8 cellular contexts compared by ENCODE assay signal in the genomic region with DNA sequence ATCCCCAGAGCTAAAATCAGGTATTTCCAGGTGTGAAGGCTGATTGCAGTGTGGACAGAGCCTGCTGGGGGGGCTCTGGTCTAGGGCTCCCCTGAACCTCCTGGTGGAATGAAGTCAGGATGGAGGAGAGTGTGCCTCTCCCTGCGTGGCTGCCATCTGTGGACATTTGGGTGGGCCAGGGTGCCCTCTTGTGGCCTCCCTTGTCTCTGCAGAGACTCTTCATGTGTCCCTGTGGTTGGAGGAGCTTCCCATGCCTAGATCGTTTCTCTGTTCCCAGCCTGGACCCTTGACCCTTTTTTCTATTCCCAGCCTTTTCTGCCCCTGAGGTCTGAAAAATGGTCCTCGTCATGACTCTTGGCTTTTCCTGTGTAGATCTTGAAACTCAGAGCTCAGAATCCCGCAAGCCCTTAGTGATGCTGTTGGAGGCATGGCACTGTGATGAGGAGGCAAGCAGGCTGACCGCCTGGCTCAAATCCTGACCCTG. TPM values are rescaled to one million over a fixed set of nuclear protein-coding genes. Genes with fewer than 3 reads are reported as not detected.
DNase-seq lines count a peak whose midpoint lies in the region; ATAC-seq and TF ChIP-seq lines count a peak whose summit lies in the region.

No MANE protein-coding gene starts in this region.

- no peak for ATAC-seq in HG03095 (IDR thresholded peaks at IDR 0.05; ENCODE audit: unreplicated experiment)

- no peaks in the 10 kb centered on the region for H3K36me3 ChIP-seq in esophagus muscularis mucosa
- no peaks in the 10 kb centered on the region for H3K36me3 ChIP-seq in tibial nerve

- TF ChIP-seq POLR2A in esophagus muscularis mucosa (IDR thresholded peaks at IDR 0.05; ENCODE audit: low read depth), result no peak
- no peak for TF ChIP-seq POLR2A in tibial nerve (IDR thresholded peaks at IDR 0.05)

- H3K27me3 Mint-ChIP-seq in nephron progenitor cell (ENCODE audit: low read depth, poor library complexity), result peaks cover 14% of the 10 kb centered on the region

- H3K4me1 Mint-ChIP-seq in nephron progenitor cell, result peaks cover 7% of the 10 kb centered on the region

- peak; percentile 88 for TF ChIP-seq CTCF in AG09309 (IDR thresholded peaks at IDR 0.05; ENCODE audit: control insufficient read depth, insufficient read depth, low read depth, low read length, missing control alignments)
- peak; percentile 49 to 73 (median 60) for TF ChIP-seq CTCF in esophagus muscularis mucosa (IDR thresholded peaks at IDR 0.05)
- TF ChIP-seq CTCF in nephron progenitor cell (IDR thresholded peaks at IDR 0.05), result peak; percentile 82
- peak; percentile 53 to 66 (median 57) for TF ChIP-seq CTCF in tibial nerve (IDR thresholded peaks at IDR 0.05)

- no peak overlapping the region for H3K4me3 Mint-ChIP-seq in nephron progenitor cell

- H3K36me3 Mint-ChIP-seq in nephron progenitor cell (ENCODE audit: low read depth), result no peaks in the 10 kb centered on the region

- H3K27ac ChIP-seq in esophagus muscularis mucosa (replicated peaks in 1 of 4), result no peak overlapping the region
- H3K27ac ChIP-seq in tibial nerve, result no peak overlapping the region

- DNase-seq in AG09309 (ENCODE audit: low read depth) (no peak), GM19238 (ENCODE audit: insufficient read length, low spot score) (peak; percentile 35), NCI-H748 treated with DMSO at 0.1 percent for 48 hours (lab: John Stamatoyannopoulos, UW) (peak; percentile 22), activated T-cell treated with anti-CD3 and anti-CD28 coated beads for 1 hour (ENCODE audit: low read depth) (peak; percentile 45), esophagus muscularis mucosa (ENCODE audit: extremely low spot score) (peak; percentile 92), nephron progenitor cell (peak; percentile 70), tibial nerve (ENCODE audit: low spot score in 2 of 2) (peak; percentile 33 to 51)

- WGBS in esophagus muscularis mucosa, result 42% methylated on average over 5 of the region's 5 CpGs
- 34% methylated on average over 5 of the region's 5 CpGs for WGBS in tibial nerve, 2 donors

- H3K9me3 ChIP-seq in esophagus muscularis mucosa (no peaks in the 10 kb centered on the region), tibial nerve (peaks cover 0 to under 1% (median 0%) of the 10 kb centered on the region in 4 donors)

- peaks cover 0 to 11% (median 1%) of the 10 kb centered on the region in 4 donors for H3K4me1 ChIP-seq in esophagus muscularis mucosa
- no peaks in the 10 kb centered on the region for H3K4me1 ChIP-seq in tibial nerve

- H3K4me3 ChIP-seq in AG09309 (ENCODE audit: control insufficient read depth, low read depth, low read length), result no peak overlapping the region
- H3K4me3 ChIP-seq in esophagus muscularis mucosa, result no peak overlapping the region
- H3K4me3 ChIP-seq in tibial nerve, result no peak overlapping the region

- TF ChIP-seq EP300 in esophagus muscularis mucosa (IDR thresholded peaks at IDR 0.05) (no peak), tibial nerve (IDR thresholded peaks at IDR 0.05) (no peak)

- no peaks in the 10 kb centered on the region for H3K27me3 ChIP-seq in esophagus muscularis mucosa
- H3K27me3 ChIP-seq in tibial nerve, result no peaks in the 10 kb centered on the region

- H3K9me3 Mint-ChIP-seq in nephron progenitor cell, result peaks cover 3% of the 10 kb centered on the region

- no peak overlapping the region for H3K27ac Mint-ChIP-seq in nephron progenitor cell

- intact Hi-C loops in esophagus muscularis mucosa (cut with DNase I), result loop anchor here (5.0 kb wide), 1 partner anchor 291 kb away; no protein-coding TSS in a partner anchor

RNA-seq across cellular contexts. Expression of gene PSMF1, which starts 9.9 kb away (rescaled TPM):
- 10 to 100 TPM; 65.4 to 91.5 (median 73.4) TPM for total RNA-seq in esophagus muscularis mucosa
- 100 to 1,000 TPM in 2 of 4 donors, 10 to 100 TPM in 2; 70.2 to 140 (median 112) TPM for total RNA-seq in tibial nerve
